In the genomic region with DNA sequence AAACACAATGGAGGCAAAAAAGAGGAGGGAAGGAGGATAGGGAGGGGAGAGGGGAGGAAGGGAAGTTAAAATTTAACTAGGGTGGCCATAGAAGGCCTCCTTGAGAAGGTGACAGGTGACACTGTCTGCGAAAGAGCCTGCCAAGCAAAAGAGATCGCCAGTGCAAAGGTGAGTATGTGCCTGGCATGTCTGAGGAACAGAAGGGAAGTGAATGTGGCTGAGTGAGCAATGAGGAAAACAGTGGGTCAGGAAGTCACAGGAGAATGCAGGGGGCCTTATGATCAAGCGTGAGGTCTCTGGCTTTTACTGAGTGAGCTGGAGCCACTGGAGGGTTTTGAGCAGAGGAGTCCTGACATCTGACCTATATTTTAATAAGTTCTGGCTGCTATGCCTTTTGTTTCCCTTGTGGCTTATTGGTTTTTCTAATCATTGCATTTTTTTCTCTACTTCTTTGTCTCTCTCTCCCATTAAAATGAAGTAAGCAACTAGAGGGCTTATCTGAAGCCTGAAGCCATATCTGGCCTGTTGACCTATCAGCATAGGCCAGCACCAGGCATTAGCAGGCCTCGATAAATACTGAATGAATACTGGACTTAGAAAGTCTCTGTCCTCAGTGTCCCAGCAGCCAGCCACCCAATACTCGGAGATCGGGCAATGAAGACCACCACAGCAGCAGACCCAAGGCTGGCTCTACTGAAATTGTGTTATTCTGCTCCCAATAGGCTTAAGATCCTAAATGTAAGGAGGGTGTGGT, we compare ENCODE assay signal across 17 cellular contexts. TPM values are rescaled to one million over a fixed set of nuclear protein-coding genes. Genes with fewer than 3 reads are reported as not detected.
DNase-seq lines count a peak whose midpoint lies in the region; ATAC-seq, FAIRE-seq and TF ChIP-seq lines count a peak whose summit lies in the region.
"Had no signal": no experiment of that assay in that cellular context is flagged by ENCODE, and none has a peak within 500 bp of the region (broad histone marks: within the 10 kb centered on the region; RNA-seq: fewer than 3 reads in every experiment).

No MANE protein-coding gene starts in this region.

- TF ChIP-seq RAD21 in HepG2 (CRISPR knock-in tag; IDR thresholded peaks at IDR 0.05): no peak

- no peak for TF ChIP-seq POLR2A in HepG2 (IDR thresholded peaks at IDR 0.05; ENCODE audit: insufficient read depth in 1 of 2, low read depth in 2 of 2, low read length in 2 of 2)
- peak; percentile 43 for TF ChIP-seq POLR2A in transverse colon (IDR thresholded peaks at IDR 0.05)
- no peak for TF ChIP-seq POLR2A in esophagus squamous epithelium (IDR thresholded peaks at IDR 0.05)

- peaks cover 11% of the 10 kb centered on the region for H3K36me3 Mint-ChIP-seq in activated naive CD4-positive, alpha-beta T cell treated with anti-CD3 and anti-CD28 coated beads, Interleukin-2, amount 10 ng/mL, durations not matched to agents 7 days and 5 days
- peaks cover 10% of the 10 kb centered on the region for H3K36me3 Mint-ChIP-seq in activated naive CD8-positive, alpha-beta T cell treated with anti-CD3 and anti-CD28 coated beads, Interleukin-2, amount 10 ng/mL, durations not matched to agents 7 days and 5 days

- peaks cover 43% of the 10 kb centered on the region for H3K4me1 Mint-ChIP-seq in activated naive CD4-positive, alpha-beta T cell treated with anti-CD3 and anti-CD28 coated beads, Interleukin-2, amount 10 ng/mL, durations not matched to agents 7 days and 5 days
- peaks cover 45% of the 10 kb centered on the region for H3K4me1 Mint-ChIP-seq in activated naive CD8-positive, alpha-beta T cell treated with anti-CD3 and anti-CD28 coated beads, Interleukin-2, amount 10 ng/mL, durations not matched to agents 7 days and 5 days

- peaks cover 58% of the 10 kb centered on the region for H3K4me1 ChIP-seq in HepG2 (ENCODE audit: insufficient read depth, low read length)
- H3K4me1 ChIP-seq in transverse colon: peaks cover 5 to 64% (median 45%) of the 10 kb centered on the region in 4 donors
- peaks cover 36 to 84% (median 36%) of the 10 kb centered on the region in 3 donors for H3K4me1 ChIP-seq in esophagus squamous epithelium
- H3K4me1 ChIP-seq: uterus had no signal

- no peaks in the 10 kb centered on the region for H3K27me3 Mint-ChIP-seq in activated naive CD4-positive, alpha-beta T cell treated with anti-CD3 and anti-CD28 coated beads, Interleukin-2, amount 10 ng/mL, durations not matched to agents 7 days and 5 days
- no peaks in the 10 kb centered on the region for H3K27me3 Mint-ChIP-seq in activated naive CD8-positive, alpha-beta T cell treated with anti-CD3 and anti-CD28 coated beads, Interleukin-2, amount 10 ng/mL, durations not matched to agents 7 days and 5 days
- H3K27me3 Mint-ChIP-seq: activated CD4-positive, alpha-beta T cell treated with anti-CD3 and anti-CD28 coated beads, Interleukin-2, amount 10 ng/mL, durations not matched to agents 24 days and 14 days had no signal

- no peak for TF ChIP-seq CTCF in HepG2 (CRISPR knock-in tag; IDR thresholded peaks at IDR 0.05)
- no peak for TF ChIP-seq CTCF in transverse colon (IDR thresholded peaks at IDR 0.05)
- TF ChIP-seq CTCF in esophagus squamous epithelium (IDR thresholded peaks at IDR 0.05): no peak

- peak overlapping the region; percentile 13 for H3K27ac ChIP-seq in HepG2 (ENCODE audit: extremely low read length, insufficient read depth, low read length)
- peak overlapping the region; percentile 81 to 83 (median 82) for H3K27ac ChIP-seq in transverse colon
- H3K27ac ChIP-seq in esophagus squamous epithelium: peak overlapping the region in 2 of 4 donors; percentile 11 to 14
- H3K27ac ChIP-seq: parathyroid adenoma, uterus had no signal

- no peak for DNase-seq in activated naive CD4-positive, alpha-beta T cell treated with anti-CD3 and anti-CD28 coated beads, Interleukin-2, amount 10 ng/mL, durations not matched to agents 7 days and 5 days
- no peak for DNase-seq in activated naive CD4-positive, alpha-beta T cell treated with anti-CD3 and anti-CD28 coated beads, Interleukin-2, amount 50 U/mL, for 16 hours
- DNase-seq in activated naive CD8-positive, alpha-beta T cell treated with anti-CD3 and anti-CD28 coated beads, Interleukin-2, amount 10 ng/mL, durations not matched to agents 7 days and 5 days: no peak
- DNase-seq in HepG2 (ENCODE audit: low spot score) (no peak), transverse colon (peak; percentile 67), esophagus squamous epithelium (lab: John Stamatoyannopoulos, UW) (no peak), NCI-H2029 (lab: John Stamatoyannopoulos, UW) (no peak)
- DNase-seq: ACHN; activated CD4-positive, alpha-beta T cell treated with anti-CD3 and anti-CD28 coated beads, Interleukin-2, amount 10 ng/mL, durations not matched to agents 24 days and 14 days; GOT3; NCI-H510A treated with DMSO at 0.1 percent for 48 hours; uterus had no signal

- H3K9me3 ChIP-seq in HepG2 (ENCODE audit: low read length) (no peaks in the 10 kb centered on the region), transverse colon (no peaks in the 10 kb centered on the region), esophagus squamous epithelium (no peaks in the 10 kb centered on the region)
- H3K9me3 ChIP-seq: uterus had no signal

- ATAC-seq in activated naive CD8-positive, alpha-beta T cell treated with anti-CD3 and anti-CD28 coated beads, Interleukin-2, amount 10 ng/mL, durations not matched to agents 7 days and 5 days (ENCODE audit: low read depth): no peak
- ATAC-seq in HepG2 (no peak), HG02852 (IDR thresholded peaks at IDR 0.05; ENCODE audit: unreplicated experiment) (no peak)

- no peaks in the 10 kb centered on the region for H3K9me3 Mint-ChIP-seq in activated naive CD4-positive, alpha-beta T cell treated with anti-CD3 and anti-CD28 coated beads, Interleukin-2, amount 10 ng/mL, durations not matched to agents 7 days and 5 days
- no peaks in the 10 kb centered on the region for H3K9me3 Mint-ChIP-seq in activated naive CD8-positive, alpha-beta T cell treated with anti-CD3 and anti-CD28 coated beads, Interleukin-2, amount 10 ng/mL, durations not matched to agents 7 days and 5 days
- H3K9me3 Mint-ChIP-seq: activated CD4-positive, alpha-beta T cell treated with anti-CD3 and anti-CD28 coated beads, Interleukin-2, amount 10 ng/mL, durations not matched to agents 24 days and 14 days had no signal

- peak overlapping the region; percentile 47 for H3K27ac Mint-ChIP-seq in activated naive CD4-positive, alpha-beta T cell treated with anti-CD3 and anti-CD28 coated beads, Interleukin-2, amount 10 ng/mL, durations not matched to agents 7 days and 5 days
- peak overlapping the region; percentile 39 for H3K27ac Mint-ChIP-seq in activated naive CD8-positive, alpha-beta T cell treated with anti-CD3 and anti-CD28 coated beads, Interleukin-2, amount 10 ng/mL, durations not matched to agents 7 days and 5 days

- H3K9ac ChIP-seq in HepG2 (ENCODE audit: insufficient read depth, low read depth, low read length): no peak overlapping the region
- H3K9ac ChIP-seq: parathyroid adenoma had no signal

- in situ Hi-C loops in HepG2 (cut with HindIII; ENCODE audit: extremely low pct_ligation_motif_present, low pct_unique_long_range_greater_than_20kb) (no loop called here), transverse colon (cut with MboI; ENCODE audit: low pct_ligation_motif_present in 1 of 4, low pct_unique_long_range_greater_than_20kb in 1 of 4, low sequenced_read_pairs in 3 of 4) (loop anchor here in 1 of 4 donors (25.0 kb wide), 1 partner anchor 95 kb away; no protein-coding TSS in a partner anchor)

- H4K20me1 ChIP-seq in HepG2 (ENCODE audit: insufficient read depth, low read length): no peaks in the 10 kb centered on the region; the same call in 1 of the 2 replicates

- TF ChIP-seq EP300 in HepG2 (IDR thresholded peaks at IDR 0.05; ENCODE audit: low read depth in 2 of 2, low read length in 2 of 2): no peak
- TF ChIP-seq EP300 in HepG2 (CRISPR knock-in tag; IDR thresholded peaks at IDR 0.05; ENCODE audit: borderline replicate concordance): no peak
- no peak for TF ChIP-seq EP300 in transverse colon (IDR thresholded peaks at IDR 0.05; ENCODE audit: low read depth)

- H3K4me3 ChIP-seq in HepG2 (replicated peaks in 1 of 3; ENCODE audit: insufficient read depth in 1 of 3, low read depth in 2 of 3, low read length in 3 of 3) (no peak overlapping the region), transverse colon (no peak overlapping the region), esophagus squamous epithelium (no peak overlapping the region)
- H3K4me3 ChIP-seq: uterus had no signal

- peak; percentile 4 for FAIRE-seq in HepG2 (lab: Jason Lieb, UNC)

- no peak overlapping the region for H3K4me3 Mint-ChIP-seq in activated naive CD4-positive, alpha-beta T cell treated with anti-CD3 and anti-CD28 coated beads, Interleukin-2, amount 10 ng/mL, durations not matched to agents 7 days and 5 days
- H3K4me3 Mint-ChIP-seq in activated naive CD8-positive, alpha-beta T cell treated with anti-CD3 and anti-CD28 coated beads, Interleukin-2, amount 10 ng/mL, durations not matched to agents 7 days and 5 days: peak overlapping the region; percentile 5
- H3K4me3 Mint-ChIP-seq: activated CD4-positive, alpha-beta T cell treated with anti-CD3 and anti-CD28 coated beads, Interleukin-2, amount 10 ng/mL, durations not matched to agents 24 days and 14 days had no signal

- peak overlapping the region; percentile 34 for H3K4me2 ChIP-seq in HepG2 (ENCODE audit: low read depth, low read length)

- 61% methylated on average over 6 of the region's 6 CpGs for WGBS in HepG2 (ENCODE audit: low lambda C conversion rate)
- 52 to 64% methylated on average over 5 to 6 of the region's 6 CpGs for WGBS in transverse colon (ENCODE audit: low coverage in 1 of 2), 2 donors
- 68 to 74% methylated on average over 4 to 6 of the region's 6 CpGs for WGBS in esophagus squamous epithelium, 2 donors

- CTCF ChIA-PET in activated naive CD4-positive, alpha-beta T cell treated with anti-CD3 and anti-CD28 coated beads, Interleukin-2, amount 10 ng/mL, durations not matched to agents 7 days and 5 days (lab: Charles Lee): no interaction called here
- CTCF ChIA-PET in HepG2 (lab: Yijun Ruan, JAX; ENCODE audit: low intra/inter-chr PET ratio, low total read pairs): no interaction called here

- H2AFZ ChIP-seq in HepG2 (ENCODE audit: low read length): no peak overlapping the region
- H2AFZ ChIP-seq: parathyroid adenoma had no signal

- POLR2A ChIA-PET in activated naive CD8-positive, alpha-beta T cell treated with anti-CD3 and anti-CD28 coated beads, Interleukin-2, amount 10 ng/mL, durations not matched to agents 7 days and 5 days (lab: Charles Lee): no interaction called here
- POLR2A ChIA-PET in HepG2 (lab: Yijun Ruan, JAX): no interaction called here

- peaks cover 0 to 6% of the 10 kb centered on the region in 2 experiments; a peak in 1 of 5 replicates for H3K36me3 ChIP-seq in HepG2 (replicated peaks in 1 of 2; ENCODE audit: control insufficient read depth in 1 of 2, insufficient read depth in 2 of 2, low read length in 2 of 2)
- no peaks in the 10 kb centered on the region for H3K36me3 ChIP-seq in transverse colon
- H3K36me3 ChIP-seq in esophagus squamous epithelium: peaks cover 0 to 36% (median 0%) of the 10 kb centered on the region in 3 donors
- H3K36me3 ChIP-seq: uterus had no signal

- BruUV-seq in HepG2 (replicated peaks; lab: Mats Ljungman, UMichigan): no TSS peak

- intact Hi-C loops in HepG2 (cut with micrococcal nuclease; ENCODE audit: unreplicated experiment) (no loop called here), transverse colon (cut with DNase I; ENCODE audit: low total_unique reads) (no loop called here), esophagus squamous epithelium (cut with DNase I) (no loop called here)

- H3K79me2 ChIP-seq in HepG2 (ENCODE audit: insufficient read depth, low read length): peaks cover 25% of the 10 kb centered on the region

- no peaks in the 10 kb centered on the region for H3K27me3 ChIP-seq in HepG2 (ENCODE audit: control insufficient read depth in 1 of 2, insufficient read depth in 2 of 2, low read length in 2 of 2)
- no peaks in the 10 kb centered on the region for H3K27me3 ChIP-seq in transverse colon
- no peaks in the 10 kb centered on the region for H3K27me3 ChIP-seq in esophagus squamous epithelium
- H3K27me3 ChIP-seq: uterus had no signal

RNA-seq across cellular contexts. Expression of a gene that starts 5.6 kb away (rescaled TPM):
- total RNA-seq in activated naive CD8-positive, alpha-beta T cell treated with anti-CD3 and anti-CD28 coated beads, Interleukin-2, amount 10 ng/mL, durations not matched to agents 7 days and 5 days: 10 to 100 TPM; 61.2 to 63.7 TPM
- total RNA-seq in HepG2 (2016; rRNA removed; fragmentation: Illumina TruSeq; extraction: Trizol): 28.9 and 29.7 TPM in 2 replicates
- 5.7 and 5.9 TPM in 2 replicates for total RNA-seq in HepG2 (2016; cell fraction: cytosol; rRNA removed; fragmentation: Illumina TruSeq; extraction: Trizol; ENCODE audit: low read depth)
- total RNA-seq in HepG2 (2016; cell fraction: insoluble cytoplasmic fraction; rRNA removed; fragmentation: Illumina TruSeq; extraction: Trizol): 26.4 and 28.8 TPM in 2 replicates
- 13.5 and 15.5 TPM in 2 replicates for total RNA-seq in HepG2 (2016; cell fraction: membrane; rRNA removed; fragmentation: Illumina TruSeq; extraction: Trizol)
- total RNA-seq in HepG2 (2016; cell fraction: nucleus; rRNA removed; fragmentation: Illumina TruSeq; extraction: Trizol): 18.1 and 19.1 TPM in 2 replicates
- 26.0 and 26.6 TPM in 2 replicates for polyA plus RNA-seq in HepG2 (2011; rRNA removed)
- 16.8 and 22.0 TPM in 2 replicates for polyA plus RNA-seq in HepG2 (2011; cell fraction: cytosol; rRNA removed)
- polyA plus RNA-seq in HepG2 (2011; cell fraction: nucleus; rRNA removed): 34.0 and 38.2 TPM in 2 replicates
- 20.3 and 22.7 TPM in 2 replicates for polyA plus RNA-seq in HepG2 (2012)
- polyA plus RNA-seq in HepG2 (2016; cell fraction: cytosol; fragmentation: Illumina TruSeq; extraction: Trizol; ENCODE audit: low read depth): 4.3 and 4.6 TPM in 2 replicates
- polyA plus RNA-seq in HepG2 (2016; cell fraction: insoluble cytoplasmic fraction; fragmentation: Illumina TruSeq; extraction: Trizol; ENCODE audit: low read depth): 22.1 and 30.0 TPM in 2 replicates
- polyA plus RNA-seq in HepG2 (2016; cell fraction: membrane; fragmentation: Illumina TruSeq; extraction: Trizol; ENCODE audit: low read depth): 9.7 and 10.4 TPM in 2 replicates
- 30.2 and 32.6 TPM in 2 replicates for polyA plus RNA-seq in HepG2 (2016; cell fraction: nucleus; fragmentation: Illumina TruSeq; extraction: Trizol; ENCODE audit: insufficient read depth, low read depth)
- 92.9 and 98.5 TPM in 2 replicates for polyA minus RNA-seq in HepG2 (2011; rRNA and poly(A)+ RNA removed; ENCODE audit: low replicate concordance)
- 32.7 and 33.4 TPM in 2 replicates for polyA minus RNA-seq in HepG2 (2011; cell fraction: cytosol; rRNA and poly(A)+ RNA removed)
- 19.2 and 21.4 TPM in 2 replicates for polyA minus RNA-seq in HepG2 (2011; cell fraction: nucleus; rRNA and poly(A)+ RNA removed)
- total RNA-seq in transverse colon: 100 to 1,000 TPM in 2 of 4 donors, 10 to 100 TPM in 2; 45.6 to 107 (median 92.4) TPM
- 100 to 1,000 TPM in 2 of 4 donors, 10 to 100 TPM in 2; 63.5 to 144 (median 95.4) TPM for total RNA-seq in esophagus squamous epithelium

RNA-seq across cellular contexts. Expression of a gene that starts 55.6 kb away (rescaled TPM):
- total RNA-seq in activated naive CD8-positive, alpha-beta T cell treated with anti-CD3 and anti-CD28 coated beads, Interleukin-2, amount 10 ng/mL, durations not matched to agents 7 days and 5 days: not detected
- total RNA-seq in HepG2 (2016; rRNA removed; fragmentation: Illumina TruSeq; extraction: Trizol) (not detected in 2 replicates), transverse colon (not detected), esophagus squamous epithelium (not detected)
- total RNA-seq in HepG2 (2016; cell fraction: cytosol; rRNA removed; fragmentation: Illumina TruSeq; extraction: Trizol; ENCODE audit: low read depth): not detected in 2 replicates
- not detected in 2 replicates for total RNA-seq in HepG2 (2016; cell fraction: insoluble cytoplasmic fraction; rRNA removed; fragmentation: Illumina TruSeq; extraction: Trizol)
- total RNA-seq in HepG2 (2016; cell fraction: membrane; rRNA removed; fragmentation: Illumina TruSeq; extraction: Trizol): not detected in 2 replicates
- not detected in 2 replicates for total RNA-seq in HepG2 (2016; cell fraction: nucleus; rRNA removed; fragmentation: Illumina TruSeq; extraction: Trizol)
- polyA plus RNA-seq in HepG2 (2011; rRNA removed): not detected in 2 replicates
- polyA plus RNA-seq in HepG2 (2011; cell fraction: cytosol; rRNA removed): not detected in 2 replicates
- polyA plus RNA-seq in HepG2 (2011; cell fraction: nucleus; rRNA removed): not detected in 2 replicates
- polyA plus RNA-seq in HepG2 (2012): not detected in 2 replicates
- polyA plus RNA-seq in HepG2 (2016; cell fraction: cytosol; fragmentation: Illumina TruSeq; extraction: Trizol; ENCODE audit: low read depth): not detected in 2 replicates
- not detected in 2 replicates for polyA plus RNA-seq in HepG2 (2016; cell fraction: insoluble cytoplasmic fraction; fragmentation: Illumina TruSeq; extraction: Trizol; ENCODE audit: low read depth)
- not detected in 2 replicates for polyA plus RNA-seq in HepG2 (2016; cell fraction: membrane; fragmentation: Illumina TruSeq; extraction: Trizol; ENCODE audit: low read depth)
- polyA plus RNA-seq in HepG2 (2016; cell fraction: nucleus; fragmentation: Illumina TruSeq; extraction: Trizol; ENCODE audit: insufficient read depth, low read depth): not detected in 2 replicates
- not detected in 2 replicates for polyA minus RNA-seq in HepG2 (2011; rRNA and poly(A)+ RNA removed; ENCODE audit: low replicate concordance)
- polyA minus RNA-seq in HepG2 (2011; cell fraction: cytosol; rRNA and poly(A)+ RNA removed): not detected in 2 replicates
- not detected in 2 replicates for polyA minus RNA-seq in HepG2 (2011; cell fraction: nucleus; rRNA and poly(A)+ RNA removed)
- total RNA-seq: activated CD4-positive, alpha-beta T cell treated with anti-CD3 and anti-CD28 coated beads, Interleukin-2, amount 10 ng/mL, durations not matched to agents 24 days and 14 days; epithelial cell of proximal tubule; MCF 10A; SK-MEL-5; uterus had no signal
